Comparison of ENCODE assay signal across 23 cellular contexts in the genomic region with DNA sequence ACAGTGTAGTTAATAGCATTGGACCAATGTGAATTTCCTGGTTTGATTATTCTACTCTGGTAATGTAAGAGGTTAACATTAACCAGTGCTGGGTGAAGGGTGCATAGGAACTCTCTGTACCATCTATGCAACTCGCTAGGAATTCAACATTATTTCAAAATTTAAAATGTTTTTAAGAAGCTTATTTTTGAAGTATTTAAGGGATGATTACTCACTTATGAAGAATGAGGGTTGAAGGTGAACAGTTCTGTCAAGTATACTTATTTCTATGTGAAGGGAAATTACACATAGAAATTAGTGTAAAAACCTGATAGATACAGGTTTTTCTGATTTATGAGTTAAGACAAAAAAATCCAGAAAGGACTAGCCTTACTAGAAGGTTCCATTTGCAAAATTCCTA.
"Had no signal": no experiment of that assay in that cellular context is flagged by ENCODE, and none has a peak within 500 bp of the region (broad histone marks: within the 10 kb centered on the region; RNA-seq: fewer than 3 reads in every experiment).

No MANE protein-coding gene starts in this region.

- H3K4me1 ChIP-seq: Peyer's patch, SJSA1 had no signal

- H3K27me3 ChIP-seq: cardiac muscle cell, Peyer's patch, SJSA1 had no signal

- H3K27ac ChIP-seq: cardiac muscle cell, Peyer's patch, SJSA1 had no signal

- H3K36me3 ChIP-seq: cardiac muscle cell, SJSA1 had no signal

- H3K4me3 ChIP-seq: cardiac muscle cell, K562, Peyer's patch, SJSA1 had no signal

- ATAC-seq: activated CD4-positive, CD25-positive, alpha-beta regulatory T cell treated with anti-CD3 and anti-CD28 coated beads, Interleukin-2, amount 50 U/mL, for 24 hours; activated CD8-positive, alpha-beta T cell treated with anti-CD3 and anti-CD28 coated beads for 36 hours; activated T-cell treated with anti-CD3 and anti-CD28 coated beads, Interleukin-2, amount 50 U/mL, for 72 hours; K562; SK-N-SH treated with all-trans-retinoic acid at 6 μM for 48 hours had no signal

- H3K9me3 ChIP-seq: Peyer's patch had no signal

- DNase-seq: activated CD4-positive, alpha-beta T cell treated with anti-CD3 and anti-CD28 coated beads for 4 hours; activated CD8-positive, alpha-beta memory T cell treated with anti-CD3 and anti-CD28 coated beads, Interleukin-2, amount 50 U/mL, for 4 hours; activated CD8-positive, alpha-beta T cell treated with anti-CD3 and anti-CD28 coated beads for 36 hours; activated naive CD4-positive, alpha-beta T cell treated with anti-CD3 and anti-CD28 coated beads, Interleukin-2, amount 50 U/mL, for 16 hours; activated naive CD8-positive, alpha-beta T cell treated with anti-CD3 and anti-CD28 coated beads, Interleukin-2, amount 10 ng/mL, durations not matched to agents 7 days and 5 days; activated T-cell treated with anti-CD3 and anti-CD28 coated beads, Interleukin-2, amount 50 U/mL, for 72 hours; amygdala; Karpas-422; MM.1S; NCI-H1105; NCI-H1436; NCI-H1694 treated with DMSO at 0.1 percent for 48 hours; NCI-H2029 treated with DMSO at 0.1 percent for 48 hours; NCI-H345; NCI-H524; Peyer's patch; SHP77; SW 1271 had no signal
